Comparison of ENCODE assay signal across 28 cellular contexts in the genomic region with DNA sequence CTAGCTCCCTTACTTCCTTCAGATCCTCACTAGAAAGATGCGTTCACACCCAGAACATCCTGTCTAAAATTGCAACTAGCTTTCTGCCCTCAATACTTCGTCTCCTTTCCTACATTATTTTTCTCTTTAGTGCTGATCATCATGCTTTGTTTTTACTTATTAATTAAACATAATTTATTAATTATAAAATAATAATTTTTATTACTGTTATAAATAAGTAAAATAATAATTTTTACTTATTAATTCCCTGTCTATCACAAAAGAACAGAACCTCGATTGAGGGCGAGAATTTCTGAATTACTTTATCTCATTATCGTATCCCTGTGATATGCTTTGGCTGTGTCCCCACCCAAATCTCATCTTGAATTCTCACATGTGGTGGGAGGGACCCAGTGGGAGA.
"Had no signal": no experiment of that assay in that cellular context is flagged by ENCODE, and none has a peak within 500 bp of the region (broad histone marks: within the 10 kb centered on the region; RNA-seq: fewer than 3 reads in every experiment).

No MANE protein-coding gene starts in this region.

- H3K36me3 ChIP-seq: ascending aorta, brain microvascular endothelial cell, esophagus squamous epithelium, gastroesophageal sphincter, WERI-Rb-1 had no signal

- H3K4me3 ChIP-seq: ascending aorta, esophagus squamous epithelium, gastroesophageal sphincter had no signal

- H3K4me3 Mint-ChIP-seq: activated CD4-positive, alpha-beta memory T cell treated with anti-CD3 and anti-CD28 coated beads, Interleukin-2, amount 10 ng/mL, durations not matched to agents 7 days and 5 days; activated CD4-positive, alpha-beta T cell treated with anti-CD3 and anti-CD28 coated beads for 36 hours; activated CD4-positive, alpha-beta T cell treated with anti-CD3 and anti-CD28 coated beads, Interleukin-2, amount 10 ng/mL, durations not matched to agents 7 days and 5 days; activated naive CD4-positive, alpha-beta T cell treated with anti-CD3 and anti-CD28 coated beads, Interleukin-2, amount 10 ng/mL, durations not matched to agents 7 days and 5 days; activated naive CD8-positive, alpha-beta T cell treated with anti-CD3 and anti-CD28 coated beads, Interleukin-2, amount 10 ng/mL, durations not matched to agents 7 days and 5 days; activated T-cell treated with anti-CD3 and anti-CD28 coated beads, Interleukin-2, amount 50 U/mL, for 24 hours; activated T-cell treated with anti-CD3 and anti-CD28 coated beads, Interleukin-2, amount 50 U/mL, for 72 hours; T-helper 17 cell; T-helper 2 cell treated with Interferon-gamma antibody and Interleukin-4, amounts not matched to agents 5 μg/mL and 100 μg/mL, for 36 hours had no signal

- H3K9me3 Mint-ChIP-seq: activated CD4-positive, alpha-beta memory T cell treated with anti-CD3 and anti-CD28 coated beads, Interleukin-2, amount 10 ng/mL, durations not matched to agents 7 days and 5 days; activated naive CD4-positive, alpha-beta T cell treated with anti-CD3 and anti-CD28 coated beads, Interleukin-2, amount 10 ng/mL, durations not matched to agents 7 days and 5 days; activated T-cell treated with anti-CD3 and anti-CD28 coated beads, Interleukin-2, amount 50 U/mL, for 24 hours; T-helper 2 cell treated with Interferon-gamma antibody and Interleukin-4, amounts not matched to agents 5 μg/mL and 100 μg/mL, for 36 hours had no signal

- H3K4me1 Mint-ChIP-seq: activated CD4-positive, alpha-beta memory T cell treated with anti-CD3 and anti-CD28 coated beads, Interleukin-2, amount 10 ng/mL, durations not matched to agents 7 days and 5 days; activated CD4-positive, alpha-beta T cell treated with anti-CD3 and anti-CD28 coated beads for 36 hours; activated CD4-positive, alpha-beta T cell treated with anti-CD3 and anti-CD28 coated beads, Interleukin-2, amount 10 ng/mL, durations not matched to agents 7 days and 5 days; activated naive CD4-positive, alpha-beta T cell treated with anti-CD3 and anti-CD28 coated beads, Interleukin-2, amount 10 ng/mL, durations not matched to agents 7 days and 5 days; activated naive CD8-positive, alpha-beta T cell treated with anti-CD3 and anti-CD28 coated beads, Interleukin-2, amount 10 ng/mL, durations not matched to agents 7 days and 5 days; T-helper 17 cell had no signal

- DNase-seq: activated CD4-positive, alpha-beta memory T cell treated with anti-CD3 and anti-CD28 coated beads, Interleukin-2, amount 10 ng/mL, durations not matched to agents 7 days and 5 days; activated CD4-positive, alpha-beta T cell treated with anti-CD3 and anti-CD28 coated beads for 36 hours; activated CD4-positive, alpha-beta T cell treated with anti-CD3 and anti-CD28 coated beads, Interleukin-2, amount 10 ng/mL, durations not matched to agents 7 days and 5 days; activated CD4-positive, alpha-beta T cell treated with anti-CD3 and anti-CD28 coated beads, Interleukin-2, amount 50 U/mL, for 4 hours; activated CD4-positive, CD25-positive, alpha-beta regulatory T cell; activated CD4-positive, CD25-positive, alpha-beta regulatory T cell treated with anti-CD3 and anti-CD28 coated beads, Interleukin-2, amount 50 U/mL, for 72 hours; activated CD8-positive, alpha-beta memory T cell treated with anti-CD3 and anti-CD28 coated beads, Interleukin-2, amount 50 U/mL, for 48 hours; activated gamma-delta T cell; activated naive CD4-positive, alpha-beta T cell; activated naive CD4-positive, alpha-beta T cell treated with anti-CD3 and anti-CD28 coated beads, Interleukin-2, amount 10 ng/mL, durations not matched to agents 7 days and 5 days; activated naive CD8-positive, alpha-beta T cell treated with anti-CD3 and anti-CD28 coated beads, Interleukin-2, amount 10 ng/mL, durations not matched to agents 7 days and 5 days; activated T-cell treated with anti-CD3 and anti-CD28 coated beads for 4 hours; activated T-cell treated with anti-CD3 and anti-CD28 coated beads, Interleukin-2, amount 50 U/mL, for 24 hours; activated T-cell treated with anti-CD3 and anti-CD28 coated beads, Interleukin-2, amount 50 U/mL, for 72 hours; brain microvascular endothelial cell; caudate nucleus; effector CD8-positive, alpha-beta T cell; esophagus squamous epithelium; foreskin melanocyte; T-helper 1 cell; T-helper 17 cell; T1000; WERI-Rb-1 had no signal

- H3K27me3 Mint-ChIP-seq: activated CD4-positive, alpha-beta memory T cell treated with anti-CD3 and anti-CD28 coated beads, Interleukin-2, amount 10 ng/mL, durations not matched to agents 7 days and 5 days; activated CD4-positive, alpha-beta T cell treated with anti-CD3 and anti-CD28 coated beads, Interleukin-2, amount 10 ng/mL, durations not matched to agents 7 days and 5 days; activated naive CD4-positive, alpha-beta T cell treated with anti-CD3 and anti-CD28 coated beads, Interleukin-2, amount 10 ng/mL, durations not matched to agents 7 days and 5 days; activated T-cell treated with anti-CD3 and anti-CD28 coated beads, Interleukin-2, amount 50 U/mL, for 24 hours had no signal

- H3K27ac ChIP-seq: ascending aorta, brain microvascular endothelial cell, epithelial cell of prostate, esophagus squamous epithelium, gastroesophageal sphincter, WERI-Rb-1 had no signal

- H3K36me3 Mint-ChIP-seq: activated naive CD4-positive, alpha-beta T cell treated with anti-CD3 and anti-CD28 coated beads, Interleukin-2, amount 10 ng/mL, durations not matched to agents 7 days and 5 days; activated naive CD4-positive, alpha-beta T cell treated with anti-CD3 and anti-CD28 coated beads, Interleukin-2, amount 50 U/mL, for 72 hours; activated naive CD8-positive, alpha-beta T cell treated with anti-CD3 and anti-CD28 coated beads, Interleukin-2, amount 10 ng/mL, durations not matched to agents 7 days and 5 days had no signal

- H3K27me3 ChIP-seq: ascending aorta, brain microvascular endothelial cell, esophagus squamous epithelium, gastroesophageal sphincter had no signal

- ATAC-seq: activated CD4-positive, alpha-beta T cell treated with anti-CD3 and anti-CD28 coated beads for 36 hours; activated naive CD4-positive, alpha-beta T cell treated with anti-CD3 and anti-CD28 coated beads, Interleukin-2, amount 50 U/mL, for 72 hours; activated T-cell treated with anti-CD3 and anti-CD28 coated beads, Interleukin-2, amount 50 U/mL, for 72 hours; gastroesophageal sphincter; T-helper 17 cell had no signal

- H3K9me3 ChIP-seq: ascending aorta, esophagus squamous epithelium, gastroesophageal sphincter had no signal

- H3K27ac Mint-ChIP-seq: activated CD4-positive, alpha-beta memory T cell treated with anti-CD3 and anti-CD28 coated beads, Interleukin-2, amount 10 ng/mL, durations not matched to agents 7 days and 5 days; activated CD4-positive, alpha-beta T cell treated with anti-CD3 and anti-CD28 coated beads for 36 hours; activated CD4-positive, alpha-beta T cell treated with anti-CD3 and anti-CD28 coated beads, Interleukin-2, amount 10 ng/mL, durations not matched to agents 7 days and 5 days; activated naive CD4-positive, alpha-beta T cell treated with anti-CD3 and anti-CD28 coated beads, Interleukin-2, amount 10 ng/mL, durations not matched to agents 7 days and 5 days; activated naive CD4-positive, alpha-beta T cell treated with anti-CD3 and anti-CD28 coated beads, Interleukin-2, amount 50 U/mL, for 72 hours; activated naive CD8-positive, alpha-beta T cell treated with anti-CD3 and anti-CD28 coated beads, Interleukin-2, amount 10 ng/mL, durations not matched to agents 7 days and 5 days; activated T-cell treated with anti-CD3 and anti-CD28 coated beads, Interleukin-2, amount 50 U/mL, for 24 hours; activated T-cell treated with anti-CD3 and anti-CD28 coated beads, Interleukin-2, amount 50 U/mL, for 72 hours; T-helper 17 cell; T-helper 2 cell treated with Interferon-gamma antibody and Interleukin-4, amounts not matched to agents 5 μg/mL and 100 μg/mL, for 36 hours had no signal
